1 cellular context compared by ENCODE assay signal in the genomic region with DNA sequence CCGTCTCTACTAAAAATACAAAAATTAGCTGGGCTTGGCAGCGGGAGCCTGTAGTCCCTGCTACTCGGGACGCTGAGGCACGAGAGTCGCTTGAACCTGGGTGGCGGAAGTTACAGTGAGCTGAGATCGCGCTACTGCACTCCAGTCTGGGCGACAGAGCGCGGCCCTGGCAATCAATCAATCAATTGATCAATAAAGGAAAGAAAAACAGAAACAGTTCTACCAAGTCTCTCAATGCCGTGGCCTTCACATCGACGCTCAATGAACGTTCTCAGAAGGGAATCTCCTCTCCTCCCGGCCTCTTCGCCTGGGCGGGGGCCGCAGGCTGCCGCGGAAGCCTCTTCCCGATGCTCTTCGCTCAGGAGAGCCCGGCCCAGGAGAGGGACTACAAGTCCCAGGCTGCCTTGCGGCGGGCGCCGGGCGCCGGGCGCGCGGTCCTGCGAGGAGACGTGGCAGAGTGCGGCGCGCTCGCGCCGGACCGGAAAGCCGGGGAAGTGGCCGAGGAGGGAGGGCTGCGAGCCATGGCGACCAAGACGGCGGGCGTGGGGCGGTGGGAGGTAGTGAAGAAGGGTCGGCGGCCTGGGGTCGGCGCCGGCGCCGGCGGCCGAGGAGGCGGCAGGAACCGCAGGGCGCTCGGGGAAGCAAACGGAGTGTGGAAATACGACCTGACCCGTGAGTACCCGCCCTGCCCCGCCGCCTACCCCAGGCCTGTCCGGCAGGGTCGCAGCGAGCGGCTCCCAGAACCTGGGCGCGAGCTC.
TF ChIP-seq lines count a peak whose summit lies in the region.

A gene with protein sequence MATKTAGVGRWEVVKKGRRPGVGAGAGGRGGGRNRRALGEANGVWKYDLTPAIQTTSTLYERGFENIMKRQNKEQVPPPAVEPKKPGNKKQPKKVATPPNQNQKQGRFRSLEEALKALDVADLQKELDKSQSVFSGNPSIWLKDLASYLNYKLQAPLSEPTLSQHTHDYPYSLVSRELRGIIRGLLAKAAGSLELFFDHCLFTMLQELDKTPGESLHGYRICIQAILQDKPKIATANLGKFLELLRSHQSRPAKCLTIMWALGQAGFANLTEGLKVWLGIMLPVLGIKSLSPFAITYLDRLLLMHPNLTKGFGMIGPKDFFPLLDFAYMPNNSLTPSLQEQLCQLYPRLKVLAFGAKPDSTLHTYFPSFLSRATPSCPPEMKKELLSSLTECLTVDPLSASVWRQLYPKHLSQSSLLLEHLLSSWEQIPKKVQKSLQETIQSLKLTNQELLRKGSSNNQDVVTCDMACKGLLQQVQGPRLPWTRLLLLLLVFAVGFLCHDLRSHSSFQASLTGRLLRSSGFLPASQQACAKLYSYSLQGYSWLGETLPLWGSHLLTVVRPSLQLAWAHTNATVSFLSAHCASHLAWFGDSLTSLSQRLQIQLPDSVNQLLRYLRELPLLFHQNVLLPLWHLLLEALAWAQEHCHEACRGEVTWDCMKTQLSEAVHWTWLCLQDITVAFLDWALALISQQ (plus strand): TSS at position 471 of the 758 bp plus-strand sequence. CDS start 51 bp downstream, at position 522.

TF ChIP-seq in HepG2, 621 proteins besides CTCF, POLR2A, EP300 and RAD21 (continued from another document and continues in another):
- TF ChIP-seq, protein P1, sequence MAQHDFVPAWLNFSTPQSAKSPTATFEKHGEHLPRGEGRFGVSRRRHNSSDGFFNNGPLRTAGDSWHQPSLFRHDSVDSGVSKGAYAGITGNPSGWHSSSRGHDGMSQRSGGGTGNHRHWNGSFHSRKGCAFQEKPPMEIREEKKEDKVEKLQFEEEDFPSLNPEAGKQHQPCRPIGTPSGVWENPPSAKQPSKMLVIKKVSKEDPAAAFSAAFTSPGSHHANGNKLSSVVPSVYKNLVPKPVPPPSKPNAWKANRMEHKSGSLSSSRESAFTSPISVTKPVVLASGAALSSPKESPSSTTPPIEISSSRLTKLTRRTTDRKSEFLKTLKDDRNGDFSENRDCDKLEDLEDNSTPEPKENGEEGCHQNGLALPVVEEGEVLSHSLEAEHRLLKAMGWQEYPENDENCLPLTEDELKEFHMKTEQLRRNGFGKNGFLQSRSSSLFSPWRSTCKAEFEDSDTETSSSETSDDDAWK (CRISPR knock-in tag; IDR thresholded peaks at IDR 0.05), result no peak
- TF ChIP-seq ZFP36 (IDR thresholded peaks at IDR 0.05; ENCODE audit: borderline replicate concordance, low read depth, low read length, partially characterized antibody) (no peak), KLF9 (CRISPR knock-in tag; IDR thresholded peaks at IDR 0.05; ENCODE audit: low read depth) (peak; percentile 53; the same call in 1 of the 2 replicates), KDM6A (CRISPR knock-in tag; IDR thresholded peaks at IDR 0.05; ENCODE audit: low read depth) (no peak), ZNF777 (CRISPR knock-in tag; IDR thresholded peaks at IDR 0.05) (peak; percentile 37; the same call in 1 of the 2 replicates), ONECUT2 (CRISPR knock-in tag; IDR thresholded peaks at IDR 0.05) (peak; percentile 57; the same call in 1 of the 2 replicates), ZNF253 (CRISPR knock-in tag; IDR thresholded peaks at IDR 0.05; ENCODE audit: borderline replicate concordance) (no peak), ZNF605 (CRISPR knock-in tag; IDR thresholded peaks at IDR 0.05) (peak; percentile 11; the same call in 1 of the 2 replicates), HOXA7 (CRISPR knock-in tag; IDR thresholded peaks at IDR 0.05) (no peak), ZNF567 (CRISPR knock-in tag; IDR thresholded peaks at IDR 0.05; ENCODE audit: borderline replicate concordance) (no peak), ZNF891 (CRISPR knock-in tag; IDR thresholded peaks at IDR 0.05) (0 out of 2 replicates have a peak, but pooled peaks have one; percentile 39), ZIK1 (CRISPR knock-in tag; IDR thresholded peaks at IDR 0.05; ENCODE audit: borderline replicate concordance, low read depth) (peak; percentile 82; the same call in 1 of the 2 replicates), ZBTB21 (CRISPR knock-in tag; IDR thresholded peaks at IDR 0.05) (no peak), KMT2A (CRISPR knock-in tag; IDR thresholded peaks at IDR 0.05) (peak; percentile 59; the same call in 1 of the 2 replicates), SNAI1 (CRISPR knock-in tag; IDR thresholded peaks at IDR 0.05; ENCODE audit: borderline replicate concordance) (no peak), ZNF569 (CRISPR knock-in tag; IDR thresholded peaks at IDR 0.05; ENCODE audit: borderline replicate concordance) (no peak), CREB1 (IDR thresholded peaks at IDR 0.05) (no peak), CREB1 (CRISPR knock-in tag; IDR thresholded peaks at IDR 0.05) (peak; percentile 25; the same call in 1 of the 2 replicates), ZFP36L1 (CRISPR knock-in tag; IDR thresholded peaks at IDR 0.05) (no peak), ZNF329 (CRISPR knock-in tag; IDR thresholded peaks at IDR 0.05; ENCODE audit: low read depth) (peak; percentile 78; the same call in 1 of the 2 replicates), PPARG (CRISPR knock-in tag; conservative IDR thresholded peaks at IDR 0.05) (0 out of 2 replicates have a peak, but pooled peaks have one; percentile 6), ZNF737 (CRISPR knock-in tag; IDR thresholded peaks at IDR 0.05; ENCODE audit: borderline replicate concordance) (no peak), ZNF235 (CRISPR knock-in tag; IDR thresholded peaks at IDR 0.05; ENCODE audit: borderline replicate concordance) (0 out of 2 replicates have a peak, but pooled peaks have one; percentile 58), TAF15 (IDR thresholded peaks at IDR 0.05; ENCODE audit: low read depth, low read length, poor library complexity, severe bottlenecking) (peak; percentile 69), ZNF180 (CRISPR knock-in tag; IDR thresholded peaks at IDR 0.05; ENCODE audit: borderline replicate concordance, low read depth) (no peak; the same call in 1 of the 2 replicates), AHR (CRISPR knock-in tag; IDR thresholded peaks at IDR 0.05) (peak; percentile 64; the same call in 1 of the 2 replicates), NFE2 (CRISPR knock-in tag; IDR thresholded peaks at IDR 0.05) (no peak), ZNF549 (CRISPR knock-in tag; IDR thresholded peaks at IDR 0.05) (no peak), CHD4 (IDR thresholded peaks at IDR 0.05; ENCODE audit: borderline replicate concordance, low read length) (peak; percentile 67; the same call in 1 of the 2 replicates), ZNF652 (CRISPR knock-in tag; IDR thresholded peaks at IDR 0.05; ENCODE audit: borderline replicate concordance, low read depth) (no peak), PAWR (CRISPR knock-in tag; IDR thresholded peaks at IDR 0.05; ENCODE audit: borderline replicate concordance) (no peak), MAFG (CRISPR knock-in tag; IDR thresholded peaks at IDR 0.05) (no peak), ZNF841 (CRISPR knock-in tag; IDR thresholded peaks at IDR 0.05; ENCODE audit: borderline replicate concordance) (no peak), ZFYVE20 (CRISPR knock-in tag; IDR thresholded peaks at IDR 0.05; ENCODE audit: borderline replicate concordance, low read depth) (no peak), TCF12 (IDR thresholded peaks at IDR 0.05) (no peak), TCF12 (CRISPR knock-in tag; IDR thresholded peaks at IDR 0.05) (0 out of 2 replicates have a peak, but pooled peaks have one; percentile 40), ZNF780A (CRISPR knock-in tag; IDR thresholded peaks at IDR 0.05) (peak; percentile 72; the same call in 1 of the 2 replicates)
- TF ChIP-seq, protein P2, sequence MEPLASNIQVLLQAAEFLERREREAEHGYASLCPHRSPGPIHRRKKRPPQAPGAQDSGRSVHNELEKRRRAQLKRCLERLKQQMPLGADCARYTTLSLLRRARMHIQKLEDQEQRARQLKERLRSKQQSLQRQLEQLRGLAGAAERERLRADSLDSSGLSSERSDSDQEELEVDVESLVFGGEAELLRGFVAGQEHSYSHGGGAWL (CRISPR knock-in tag; IDR thresholded peaks at IDR 0.05), result 0 out of 2 replicates have a peak, but pooled peaks have one; percentile 62
- TF ChIP-seq, protein P3, sequence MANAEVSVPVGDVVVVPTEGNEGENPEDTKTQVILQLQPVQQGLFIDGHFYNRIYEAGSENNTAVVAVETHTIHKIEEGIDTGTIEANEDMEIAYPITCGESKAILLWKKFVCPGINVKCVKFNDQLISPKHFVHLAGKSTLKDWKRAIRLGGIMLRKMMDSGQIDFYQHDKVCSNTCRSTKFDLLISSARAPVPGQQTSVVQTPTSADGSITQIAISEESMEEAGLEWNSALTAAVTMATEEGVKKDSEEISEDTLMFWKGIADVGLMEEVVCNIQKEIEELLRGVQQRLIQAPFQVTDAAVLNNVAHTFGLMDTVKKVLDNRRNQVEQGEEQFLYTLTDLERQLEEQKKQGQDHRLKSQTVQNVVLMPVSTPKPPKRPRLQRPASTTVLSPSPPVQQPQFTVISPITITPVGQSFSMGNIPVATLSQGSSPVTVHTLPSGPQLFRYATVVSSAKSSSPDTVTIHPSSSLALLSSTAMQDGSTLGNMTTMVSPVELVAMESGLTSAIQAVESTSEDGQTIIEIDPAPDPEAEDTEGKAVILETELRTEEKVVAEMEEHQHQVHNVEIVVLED (CRISPR knock-in tag; IDR thresholded peaks at IDR 0.05; ENCODE audit: borderline replicate concordance), result peak; percentile 98
- TF ChIP-seq, protein P4, sequence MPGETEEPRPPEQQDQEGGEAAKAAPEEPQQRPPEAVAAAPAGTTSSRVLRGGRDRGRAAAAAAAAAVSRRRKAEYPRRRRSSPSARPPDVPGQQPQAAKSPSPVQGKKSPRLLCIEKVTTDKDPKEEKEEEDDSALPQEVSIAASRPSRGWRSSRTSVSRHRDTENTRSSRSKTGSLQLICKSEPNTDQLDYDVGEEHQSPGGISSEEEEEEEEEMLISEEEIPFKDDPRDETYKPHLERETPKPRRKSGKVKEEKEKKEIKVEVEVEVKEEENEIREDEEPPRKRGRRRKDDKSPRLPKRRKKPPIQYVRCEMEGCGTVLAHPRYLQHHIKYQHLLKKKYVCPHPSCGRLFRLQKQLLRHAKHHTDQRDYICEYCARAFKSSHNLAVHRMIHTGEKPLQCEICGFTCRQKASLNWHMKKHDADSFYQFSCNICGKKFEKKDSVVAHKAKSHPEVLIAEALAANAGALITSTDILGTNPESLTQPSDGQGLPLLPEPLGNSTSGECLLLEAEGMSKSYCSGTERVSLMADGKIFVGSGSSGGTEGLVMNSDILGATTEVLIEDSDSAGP (CRISPR knock-in tag; IDR thresholded peaks at IDR 0.05; ENCODE audit: borderline replicate concordance), result peak; percentile 92
- TF ChIP-seq, protein P5, sequence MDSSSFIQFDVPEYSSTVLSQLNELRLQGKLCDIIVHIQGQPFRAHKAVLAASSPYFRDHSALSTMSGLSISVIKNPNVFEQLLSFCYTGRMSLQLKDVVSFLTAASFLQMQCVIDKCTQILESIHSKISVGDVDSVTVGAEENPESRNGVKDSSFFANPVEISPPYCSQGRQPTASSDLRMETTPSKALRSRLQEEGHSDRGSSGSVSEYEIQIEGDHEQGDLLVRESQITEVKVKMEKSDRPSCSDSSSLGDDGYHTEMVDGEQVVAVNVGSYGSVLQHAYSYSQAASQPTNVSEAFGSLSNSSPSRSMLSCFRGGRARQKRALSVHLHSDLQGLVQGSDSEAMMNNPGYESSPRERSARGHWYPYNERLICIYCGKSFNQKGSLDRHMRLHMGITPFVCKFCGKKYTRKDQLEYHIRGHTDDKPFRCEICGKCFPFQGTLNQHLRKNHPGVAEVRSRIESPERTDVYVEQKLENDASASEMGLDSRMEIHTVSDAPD (CRISPR knock-in tag; IDR thresholded peaks at IDR 0.05), result 0 out of 2 replicates have a peak, but pooled peaks have one; percentile 49
- TF ChIP-seq, protein P6, sequence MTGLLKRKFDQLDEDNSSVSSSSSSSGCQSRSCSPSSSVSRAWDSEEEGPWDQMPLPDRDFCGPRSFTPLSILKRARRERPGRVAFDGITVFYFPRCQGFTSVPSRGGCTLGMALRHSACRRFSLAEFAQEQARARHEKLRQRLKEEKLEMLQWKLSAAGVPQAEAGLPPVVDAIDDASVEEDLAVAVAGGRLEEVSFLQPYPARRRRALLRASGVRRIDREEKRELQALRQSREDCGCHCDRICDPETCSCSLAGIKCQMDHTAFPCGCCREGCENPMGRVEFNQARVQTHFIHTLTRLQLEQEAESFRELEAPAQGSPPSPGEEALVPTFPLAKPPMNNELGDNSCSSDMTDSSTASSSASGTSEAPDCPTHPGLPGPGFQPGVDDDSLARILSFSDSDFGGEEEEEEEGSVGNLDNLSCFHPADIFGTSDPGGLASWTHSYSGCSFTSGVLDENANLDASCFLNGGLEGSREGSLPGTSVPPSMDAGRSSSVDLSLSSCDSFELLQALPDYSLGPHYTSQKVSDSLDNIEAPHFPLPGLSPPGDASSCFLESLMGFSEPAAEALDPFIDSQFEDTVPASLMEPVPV (CRISPR knock-in tag; IDR thresholded peaks at IDR 0.05), result peak; percentile 81
- TF ChIP-seq, protein P7, sequence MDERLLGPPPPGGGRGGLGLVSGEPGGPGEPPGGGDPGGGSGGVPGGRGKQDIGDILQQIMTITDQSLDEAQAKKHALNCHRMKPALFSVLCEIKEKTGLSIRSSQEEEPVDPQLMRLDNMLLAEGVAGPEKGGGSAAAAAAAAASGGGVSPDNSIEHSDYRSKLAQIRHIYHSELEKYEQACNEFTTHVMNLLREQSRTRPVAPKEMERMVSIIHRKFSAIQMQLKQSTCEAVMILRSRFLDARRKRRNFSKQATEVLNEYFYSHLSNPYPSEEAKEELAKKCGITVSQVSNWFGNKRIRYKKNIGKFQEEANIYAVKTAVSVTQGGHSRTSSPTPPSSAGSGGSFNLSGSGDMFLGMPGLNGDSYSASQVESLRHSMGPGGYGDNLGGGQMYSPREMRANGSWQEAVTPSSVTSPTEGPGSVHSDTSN (CRISPR knock-in tag; IDR thresholded peaks at IDR 0.05), result no peak
- TF ChIP-seq, protein P8, sequence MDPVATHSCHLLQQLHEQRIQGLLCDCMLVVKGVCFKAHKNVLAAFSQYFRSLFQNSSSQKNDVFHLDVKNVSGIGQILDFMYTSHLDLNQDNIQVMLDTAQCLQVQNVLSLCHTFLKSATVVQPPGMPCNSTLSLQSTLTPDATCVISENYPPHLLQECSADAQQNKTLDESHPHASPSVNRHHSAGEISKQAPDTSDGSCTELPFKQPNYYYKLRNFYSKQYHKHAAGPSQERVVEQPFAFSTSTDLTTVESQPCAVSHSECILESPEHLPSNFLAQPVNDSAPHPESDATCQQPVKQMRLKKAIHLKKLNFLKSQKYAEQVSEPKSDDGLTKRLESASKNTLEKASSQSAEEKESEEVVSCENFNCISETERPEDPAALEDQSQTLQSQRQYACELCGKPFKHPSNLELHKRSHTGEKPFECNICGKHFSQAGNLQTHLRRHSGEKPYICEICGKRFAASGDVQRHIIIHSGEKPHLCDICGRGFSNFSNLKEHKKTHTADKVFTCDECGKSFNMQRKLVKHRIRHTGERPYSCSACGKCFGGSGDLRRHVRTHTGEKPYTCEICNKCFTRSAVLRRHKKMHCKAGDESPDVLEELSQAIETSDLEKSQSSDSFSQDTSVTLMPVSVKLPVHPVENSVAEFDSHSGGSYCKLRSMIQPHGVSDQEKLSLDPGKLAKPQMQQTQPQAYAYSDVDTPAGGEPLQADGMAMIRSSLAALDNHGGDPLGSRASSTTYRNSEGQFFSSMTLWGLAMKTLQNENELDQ (CRISPR knock-in tag; IDR thresholded peaks at IDR 0.05; ENCODE audit: borderline replicate concordance), result no peak
- TF ChIP-seq, protein P9, sequence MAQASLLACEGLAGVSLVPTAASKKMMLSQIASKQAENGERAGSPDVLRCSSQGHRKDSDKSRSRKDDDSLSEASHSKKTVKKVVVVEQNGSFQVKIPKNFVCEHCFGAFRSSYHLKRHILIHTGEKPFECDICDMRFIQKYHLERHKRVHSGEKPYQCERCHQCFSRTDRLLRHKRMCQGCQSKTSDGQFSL (CRISPR knock-in tag; IDR thresholded peaks at IDR 0.05), result no peak
